Comparison of ENCODE assay signal across 10 cellular contexts in genomic region chr1:21933397-21934248, GRCh38. TPM values are rescaled to one million over a fixed set of nuclear protein-coding genes. Genes with fewer than 3 reads are reported as not detected.
DNase-seq lines count a peak whose midpoint lies in the region; ATAC-seq, FAIRE-seq and TF ChIP-seq lines count a peak whose summit lies in the region.
"Had no signal": no experiment of that assay in that cellular context is flagged by ENCODE, and none has a peak within 500 bp of the region (broad histone marks: within the 10 kb centered on the region; RNA-seq: fewer than 3 reads in every experiment).

No MANE protein-coding gene starts in this region.

- H3K9me3 Mint-ChIP-seq in activated naive CD4-positive, alpha-beta T cell treated with anti-CD3 and anti-CD28 coated beads, Interleukin-2, amount 50 U/mL, for 72 hours = no peaks in the 10 kb centered on the region

- no peak for TF ChIP-seq CTCF in kidney (IDR thresholded peaks at IDR 0.05; ENCODE audit: borderline replicate concordance, extremely low read depth, insufficient read depth)

- 38% methylated on average over 19 of the region's 19 CpGs for WGBS in thymus

- H3K36me3 Mint-ChIP-seq in activated naive CD4-positive, alpha-beta T cell treated with anti-CD3 and anti-CD28 coated beads, Interleukin-2, amount 50 U/mL, for 72 hours = no peaks in the 10 kb centered on the region

- H3K36me3 ChIP-seq in kidney (ENCODE audit: control insufficient read depth in 1 of 2, insufficient read depth in 2 of 2, low read length in 2 of 2) (no peaks in the 10 kb centered on the region), thymus (ENCODE audit: control insufficient read depth, insufficient read depth) (no peaks in the 10 kb centered on the region)

- peak overlapping the region in 1 of 2 donors; percentile 51 for H3K4me3 ChIP-seq in kidney (ENCODE audit: low read length in 2 of 2)
- H3K4me3 ChIP-seq in thymus (ENCODE audit: low read length) = no peak overlapping the region

- H3K9me3 ChIP-seq in kidney (ENCODE audit: control insufficient read depth in 1 of 2, low read length in 2 of 2) (no peaks in the 10 kb centered on the region), thymus (ENCODE audit: control insufficient read depth) (no peaks in the 10 kb centered on the region)

- H3K4me1 ChIP-seq in kidney (ENCODE audit: control insufficient read depth in 1 of 2, insufficient read depth in 1 of 2, low read depth in 1 of 2, low read length in 2 of 2) = peaks cover 20 to 49% of the 10 kb centered on the region in 2 donors
- H3K4me1 ChIP-seq in thymus (ENCODE audit: control insufficient read depth, insufficient read depth, low read length) = no peaks in the 10 kb centered on the region

- peaks cover 7% of the 10 kb centered on the region for H3K27me3 ChIP-seq in thymus (ENCODE audit: control insufficient read depth, insufficient read depth)

- peak overlapping the region in 1 of 2 donors; percentile 34 for H3K9ac ChIP-seq in kidney (ENCODE audit: low read length in 2 of 2)

- intact Hi-C loops in kidney (cut with DNase I) = no loop called here

- DNase-seq in NCI-H1417 (lab: John Stamatoyannopoulos, UW) (peak; percentile 45 to 69 (median 62)), NCI-H1417 treated with DMSO at 0.1 percent for 48 hours (lab: John Stamatoyannopoulos, UW) (no peak), kidney (peak; percentile 92), cortex of kidney (lab: John Stamatoyannopoulos, UW) (no peak), amygdala (lab: John Stamatoyannopoulos, UW) (no peak)
- no peak for DNase-seq in activated naive CD4-positive, alpha-beta T cell treated with anti-CD3 and anti-CD28 coated beads, Interleukin-2, amount 50 U/mL, for 72 hours (ENCODE audit: low spot score in 2 of 2)
- DNase-seq: stimulated activated CD4-positive, alpha-beta T cell treated with anti-CD3 and anti-CD28 coated beads, Interleukin-4, amount 100 ng/mL, for 4 hours had no signal

- no peak for ATAC-seq in activated naive CD4-positive, alpha-beta T cell treated with anti-CD3 and anti-CD28 coated beads, Interleukin-2, amount 50 U/mL, for 72 hours
- no peak for ATAC-seq in HG03095 (IDR thresholded peaks at IDR 0.05; ENCODE audit: unreplicated experiment)

- H3K27ac ChIP-seq in kidney (ENCODE audit: low read depth in 2 of 2, low read length in 2 of 2) (peak overlapping the region; percentile 56 to 62), thymus (ENCODE audit: low read depth) (peak overlapping the region; percentile 86)
- H3K27ac ChIP-seq: 22Rv1 had no signal

- H3K27ac Mint-ChIP-seq in activated naive CD4-positive, alpha-beta T cell treated with anti-CD3 and anti-CD28 coated beads, Interleukin-2, amount 50 U/mL, for 72 hours = peak overlapping the region; percentile 58 to 60

- no peak for FAIRE-seq in kidney (lab: Jason Lieb, UNC)

RNA-seq across cellular contexts. Expression of gene HSPG2, which starts 3.5 kb away (rescaled TPM):
- total RNA-seq in activated naive CD4-positive, alpha-beta T cell treated with anti-CD3 and anti-CD28 coated beads, Interleukin-2, amount 50 U/mL, for 72 hours = 10 to 100 TPM in 1 of 2 donors, 1 to 10 TPM in 1; 9.2 to 37.3 TPM
- total RNA-seq in kidney = 510 TPM
- polyA plus RNA-seq in kidney (ENCODE audit: insufficient read depth, low read depth, low replicate concordance) = 60.4 TPM
- polyA plus RNA-seq in thymus = 37.3 TPM

RNA-seq across cellular contexts. Expression of gene CELA3B, which starts 43.2 kb away (rescaled TPM):
- total RNA-seq in activated naive CD4-positive, alpha-beta T cell treated with anti-CD3 and anti-CD28 coated beads, Interleukin-2, amount 50 U/mL, for 72 hours = not detected
- total RNA-seq in kidney = not detected
- polyA plus RNA-seq in kidney (ENCODE audit: insufficient read depth, low read depth, low replicate concordance) (not detected), thymus (0.32 TPM)

Comparison
In these comparisons a context has a peak if more than half of its experiments do, and no peak if none do; other contexts are left out.
1. DNase-seq: peak in NCI-H1417 (3 of 3) and kidney (single experiment); none in NCI-H1417 treated with DMSO at 0.1 percent for 48 hours (single experiment), activated naive CD4-positive, alpha-beta T cell treated with anti-CD3 and anti-CD28 coated beads, Interleukin-2, amount 50 U/mL, for 72 hours (0 of 2), cortex of kidney (single experiment) and amygdala (0 of 56).
2. RNA of gene HSPG2, which starts 3.5 kb away (total RNA-seq): 510 TPM in kidney (single experiment); 9.2 to 37.3 TPM in activated naive CD4-positive, alpha-beta T cell treated with anti-CD3 and anti-CD28 coated beads, Interleukin-2, amount 50 U/mL, for 72 hours; every median in the first group is over 10 times any median in the second.